17 cellular contexts compared by ENCODE assay signal in the genomic region with DNA sequence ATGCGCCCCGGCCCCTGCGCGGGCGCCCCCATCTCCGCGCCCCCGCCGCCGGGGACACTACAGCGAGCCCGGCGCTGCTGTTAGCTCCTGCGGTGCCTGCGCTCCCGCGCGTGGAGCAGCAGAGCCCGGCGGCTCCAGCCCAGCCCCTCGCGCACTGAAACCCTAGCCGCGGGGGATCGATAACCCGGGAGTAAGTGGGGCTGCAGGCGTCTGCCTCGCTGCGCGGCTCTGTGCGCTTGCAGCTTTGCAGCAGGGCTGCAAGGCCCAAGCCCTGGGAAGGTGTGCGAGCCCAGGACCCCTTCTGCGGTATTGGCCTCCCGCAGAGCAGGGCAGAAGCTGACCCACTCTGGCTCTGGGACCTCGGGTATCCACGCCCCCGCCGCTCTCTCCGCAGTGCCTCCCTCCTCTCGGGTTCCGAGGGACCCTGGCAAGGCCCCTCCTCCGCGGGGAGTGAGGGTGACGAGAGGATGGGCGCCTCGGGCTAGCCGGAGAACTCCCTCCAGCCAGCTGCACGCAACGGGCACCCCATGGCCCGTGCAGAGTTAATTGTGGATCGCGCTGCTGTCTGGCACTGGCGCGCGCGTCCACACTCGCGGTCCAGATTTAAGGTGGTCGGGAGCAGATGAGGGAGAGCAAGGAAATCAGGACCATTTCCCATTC. TPM values are rescaled to one million over a fixed set of nuclear protein-coding genes. Genes with fewer than 3 reads are reported as not detected.
DNase-seq lines count a peak whose midpoint lies in the region; ATAC-seq, FAIRE-seq and TF ChIP-seq lines count a peak whose summit lies in the region.
"Had no signal": no experiment of that assay in that cellular context is flagged by ENCODE, and none has a peak within 500 bp of the region (broad histone marks: within the 10 kb centered on the region; RNA-seq: fewer than 3 reads in every experiment).

No MANE protein-coding gene starts in this region.

- H3T11ph ChIP-seq in H9 (ENCODE audit: low read length) = no peak overlapping the region

- no peak overlapping the region for H3K27ac Mint-ChIP-seq in H9
- no peak overlapping the region for H3K27ac Mint-ChIP-seq in brain
- H3K27ac Mint-ChIP-seq: T-helper 17 cell had no signal

- no peak overlapping the region for H3K23ac ChIP-seq in H9 (ENCODE audit: insufficient read length, low read depth, low read length)

- H3K36me3 ChIP-seq in HepG2 (replicated peaks in 1 of 2; ENCODE audit: control insufficient read depth in 1 of 2, insufficient read depth in 2 of 2, low read length in 2 of 2) (no peaks in the 10 kb centered on the region), gastrocnemius medialis (no peaks in the 10 kb centered on the region)

- no peak for DNase-seq in H9
- DNase-seq in HepG2 (ENCODE audit: low spot score) = no peak
- DNase-seq in gastrocnemius medialis = no peak
- no peak for DNase-seq in HPDE6-E6E7 (ENCODE audit: extremely low spot score)
- DNase-seq in dedifferentiated amniotic fluid mesenchymal stem cell (ENCODE audit: extremely low spot score) = no peak
- DNase-seq in NCI-H1092 (lab: John Stamatoyannopoulos, UW) = no peak
- no peak for DNase-seq in AG08395 (ENCODE audit: low spot score)
- DNase-seq: activated CD4-positive, alpha-beta T cell treated with anti-CD3 and anti-CD28 coated beads for 4 hours; activated T-cell treated with anti-CD3 and anti-CD28 coated beads, Interleukin-2, amount 50 U/mL, for 48 hours; stimulated activated CD4-positive, alpha-beta T cell treated with anti-CD3 and anti-CD28 coated beads, Interleukin-2, amount 100 ng/mL, for 48 hours; T-helper 17 cell had no signal

- BruUV-seq in HepG2 (replicated peaks; lab: Mats Ljungman, UMichigan) = no TSS peak

- H3K79me2 ChIP-seq in H9 (ENCODE audit: insufficient read depth, low read length) = no peaks in the 10 kb centered on the region
- H3K79me2 ChIP-seq in HepG2 (ENCODE audit: insufficient read depth, low read length) = no peaks in the 10 kb centered on the region

- H2BK20ac ChIP-seq in H9 (ENCODE audit: low read depth, low read length, poor library complexity, severe bottlenecking) = no peak overlapping the region

- H3K79me1 ChIP-seq in H9 (ENCODE audit: insufficient read depth, low read depth, low read length, poor library complexity, severe bottlenecking) = no peaks in the 10 kb centered on the region

- no peak overlapping the region for H3K27ac ChIP-seq in H9 (ENCODE audit: insufficient read length, low read depth, low read length)
- no peak overlapping the region for H3K27ac ChIP-seq in HepG2 (ENCODE audit: extremely low read length, insufficient read depth, low read length)
- no peak overlapping the region for H3K27ac ChIP-seq in gastrocnemius medialis
- H3K27ac ChIP-seq: RWPE1 had no signal

- H3K9ac ChIP-seq in H9 (ENCODE audit: extremely low read depth, insufficient read length, low read length) = no peak overlapping the region
- peak overlapping the region; percentile 90 for H3K9ac ChIP-seq in HepG2 (ENCODE audit: insufficient read depth, low read depth, low read length)

- TF ChIP-seq RAD21 in HepG2 (CRISPR knock-in tag; IDR thresholded peaks at IDR 0.05) = no peak

- H3K4me1 Mint-ChIP-seq in H9 (peaks cover 29 to 69% of the 10 kb centered on the region in 2 experiments), brain (peaks cover 54% of the 10 kb centered on the region)

- H2AFZ ChIP-seq in H9 (ENCODE audit: low read length) (no peak overlapping the region), HepG2 (ENCODE audit: low read length) (no peak overlapping the region)

- no peak overlapping the region for H2BK12ac ChIP-seq in H9 (ENCODE audit: insufficient read length, low read depth, low read length)

- H3K27me3 ChIP-seq in H9 (ENCODE audit: insufficient read depth, low read length) (peaks cover 95% of the 10 kb centered on the region), HepG2 (ENCODE audit: control insufficient read depth in 1 of 2, insufficient read depth in 2 of 2, low read length in 2 of 2) (peaks cover 7 to 45% of the 10 kb centered on the region in 2 experiments; a peak in 4 of 5 replicates), gastrocnemius medialis (peaks cover 82 to 89% (median 87%) of the 10 kb centered on the region in 3 donors)

- intact Hi-C loops in HepG2 (cut with micrococcal nuclease; ENCODE audit: unreplicated experiment) (loop anchor here (5.0 kb wide), 2 partner anchors 662 to 1007 kb away; no protein-coding TSS in a partner anchor), gastrocnemius medialis (cut with DNase I; ENCODE audit: low total_unique reads) (no loop called here)

- no peak for TF ChIP-seq CTCF in H9 (conservative IDR thresholded peaks at IDR 0.05)
- no peak for TF ChIP-seq CTCF in brain (conservative IDR thresholded peaks at IDR 0.05)
- TF ChIP-seq CTCF in HepG2 (CRISPR knock-in tag; IDR thresholded peaks at IDR 0.05) = no peak
- no peak for TF ChIP-seq CTCF in gastrocnemius medialis (IDR thresholded peaks at IDR 0.05 in 4 of 5, conservative IDR thresholded peaks at IDR 0.05 in 1 of 5)

- no peak for FAIRE-seq in HepG2 (lab: Jason Lieb, UNC)
- FAIRE-seq: HTR-8/SVneo had no signal

- peak; percentile 6 for ATAC-seq in HepG2
- no peak for ATAC-seq in gastrocnemius medialis
- ATAC-seq: T-helper 17 cell had no signal

- H3K36me3 Mint-ChIP-seq in H9 (ENCODE audit: insufficient read depth in 1 of 3, low read depth in 3 of 3) (no peaks in the 10 kb centered on the region; a peak in 1 of 7 replicates), brain (no peaks in the 10 kb centered on the region)

- H3K4me3 ChIP-seq in HepG2 (replicated peaks in 1 of 3; ENCODE audit: insufficient read depth in 1 of 3, low read depth in 2 of 3, low read length in 3 of 3) = peak overlapping the region; percentile 63 to 90 (median 81)
- H3K4me3 ChIP-seq in gastrocnemius medialis = peak overlapping the region in 3 of 4 donors; percentile 7 to 36 (median 34)

- H2BK15ac ChIP-seq in H9 (ENCODE audit: low read depth, low read length) = no peak overlapping the region

- H3K56ac ChIP-seq in H9 (ENCODE audit: insufficient read length, low read depth, low read length) = no peak overlapping the region

- no peak overlapping the region for H2BK120ac ChIP-seq in H9 (ENCODE audit: low read depth, low read length, poor library complexity, severe bottlenecking)

- H3K23me2 ChIP-seq in H9 (ENCODE audit: insufficient read length, low read depth, low read length, poor library complexity, severe bottlenecking) = peaks cover 14% of the 10 kb centered on the region

- peaks cover 96% of the 10 kb centered on the region for H3K27me3 Mint-ChIP-seq in H9 (ENCODE audit: low read depth)
- H3K27me3 Mint-ChIP-seq in brain = peaks cover 94% of the 10 kb centered on the region

- no CpG with 5 or more reads among the region's 59 CpGs for WGBS in H9 (ENCODE audit: extremely low coverage, insufficient read length, low lambda C conversion rate)
- WGBS in HepG2 (ENCODE audit: low lambda C conversion rate) = 2% methylated on average over 18 of the region's 59 CpGs

- CTCF ChIA-PET in HepG2 (lab: Yijun Ruan, JAX; ENCODE audit: low intra/inter-chr PET ratio, low total read pairs) = no interaction called here

- no peak overlapping the region for H3K18ac ChIP-seq in H9 (ENCODE audit: insufficient read length, low read depth, low read length)

- H3K4me2 ChIP-seq in H9 (ENCODE audit: insufficient read depth, insufficient read length, low read length) = peak overlapping the region; percentile 6
- peak overlapping the region; percentile 94 for H3K4me2 ChIP-seq in HepG2 (ENCODE audit: low read depth, low read length)

- H3K9me3 ChIP-seq in H9 (ENCODE audit: control insufficient read depth, low read depth, low read length) (no peaks in the 10 kb centered on the region), HepG2 (ENCODE audit: low read length) (no peaks in the 10 kb centered on the region), gastrocnemius medialis (no peaks in the 10 kb centered on the region)

- H4K91ac ChIP-seq in H9 (ENCODE audit: insufficient read length, low read depth, low read length) = no peak overlapping the region

- no peak overlapping the region for H4K8ac ChIP-seq in H9 (replicated peaks; ENCODE audit: insufficient read length, low read depth, low read length)

- H4K5ac ChIP-seq in H9 (ENCODE audit: insufficient read length, low read depth, low read length) = no peak overlapping the region

- TF ChIP-seq POLR2A in HepG2 (IDR thresholded peaks at IDR 0.05; ENCODE audit: insufficient read depth in 1 of 2, low read depth in 2 of 2, low read length in 2 of 2) (no peak), gastrocnemius medialis (IDR thresholded peaks at IDR 0.05) (no peak)

- POLR2A ChIA-PET in HepG2 (lab: Yijun Ruan, JAX) = interaction anchor here (0.9 to 3.0 kb wide), 4 partner anchors 142 to 805 kb away, joined by 3 to 23 read pairs (median 11); no protein-coding TSS in a partner anchor

- H3K4ac ChIP-seq in H9 (ENCODE audit: low read depth, low read length) = no peak overlapping the region

- no peak overlapping the region for H2BK5ac ChIP-seq in H9 (ENCODE audit: insufficient read length, low read length)

- H2AK5ac ChIP-seq in H9 (ENCODE audit: insufficient read length, low read length) = no peak overlapping the region

- TF ChIP-seq EP300 in HepG2 (IDR thresholded peaks at IDR 0.05; ENCODE audit: low read depth in 2 of 2, low read length in 2 of 2) (no peak), HepG2 (CRISPR knock-in tag; IDR thresholded peaks at IDR 0.05; ENCODE audit: borderline replicate concordance) (peak; percentile 17; the same call in 1 of the 2 replicates)

- H3K4me1 ChIP-seq in H9 (ENCODE audit: insufficient read depth, low read length) (no peaks in the 10 kb centered on the region; the same call in 1 of the 2 replicates), HepG2 (ENCODE audit: insufficient read depth, low read length) (peaks cover 59% of the 10 kb centered on the region), gastrocnemius medialis (peaks cover 13 to 31% of the 10 kb centered on the region in 2 donors)

- H3K14ac ChIP-seq in H9 (ENCODE audit: insufficient read depth, low read length) = no peak overlapping the region

- H3K9me3 Mint-ChIP-seq in H9 (peaks cover 0 to 3% of the 10 kb centered on the region in 2 experiments; a peak in 3 of 5 replicates), brain (no peaks in the 10 kb centered on the region)

- H4K20me1 ChIP-seq in H9 (ENCODE audit: control insufficient read depth, insufficient read depth, insufficient read length) (no peaks in the 10 kb centered on the region), HepG2 (ENCODE audit: insufficient read depth, low read length) (no peaks in the 10 kb centered on the region)

- H3K4me3 Mint-ChIP-seq in H9 (peak overlapping the region in 1 of 2 experiments; percentile 48; a peak in 1 of 5 replicates), brain (peak overlapping the region; percentile 87 to 96 (median 94))

- in situ Hi-C loops in HepG2 (cut with HindIII; ENCODE audit: extremely low pct_ligation_motif_present, low pct_unique_long_range_greater_than_20kb) (loop anchor here (5.0 to 25.0 kb wide), 3 partner anchors 155 to 827 kb away; a partner anchor contains a TSS), gastrocnemius medialis (cut with MboI; ENCODE audit: low sequenced_read_pairs in 4 of 4) (loop anchor here in 1 of 4 donors (25.0 kb wide), 1 partner anchor 652 kb away; no protein-coding TSS in a partner anchor)

RNA-seq across cellular contexts. Expression of a gene that starts 2.2 kb away (rescaled TPM):
- total RNA-seq in H9 (2021) (0.07 and 0.09 TPM in 2 replicates), HepG2 (2016; rRNA removed; fragmentation: Illumina TruSeq; extraction: Trizol) (1.7 and 1.9 TPM in 2 replicates), gastrocnemius medialis (not detected)
- polyA plus RNA-seq in brain (ENCODE audit: insufficient read depth, low read depth, low replicate concordance) (0.15 TPM), HepG2 (2011; rRNA removed) (3.4 and 4.9 TPM in 2 replicates)
- 0.10 and 0.53 TPM in 2 replicates for total RNA-seq in HepG2 (2016; cell fraction: cytosol; rRNA removed; fragmentation: Illumina TruSeq; extraction: Trizol; ENCODE audit: low read depth)
- total RNA-seq in HepG2 (2016; cell fraction: insoluble cytoplasmic fraction; rRNA removed; fragmentation: Illumina TruSeq; extraction: Trizol) = 1.3 and 2.2 TPM in 2 replicates
- 0.80 and 1.6 TPM in 2 replicates for total RNA-seq in HepG2 (2016; cell fraction: membrane; rRNA removed; fragmentation: Illumina TruSeq; extraction: Trizol)
- total RNA-seq in HepG2 (2016; cell fraction: nucleus; rRNA removed; fragmentation: Illumina TruSeq; extraction: Trizol) = 1.3 TPM in 2 replicates
- 1.9 and 3.3 TPM in 2 replicates for polyA plus RNA-seq in HepG2 (2011; cell fraction: cytosol; rRNA removed)
- polyA plus RNA-seq in HepG2 (2011; cell fraction: nucleus; rRNA removed) = 12.2 and 16.4 TPM in 2 replicates
- polyA plus RNA-seq in HepG2 (2012) = 3.5 and 6.3 TPM in 2 replicates
- polyA plus RNA-seq in HepG2 (2016; cell fraction: cytosol; fragmentation: Illumina TruSeq; extraction: Trizol; ENCODE audit: low read depth) = 0.17 TPM in 2 replicates
- polyA plus RNA-seq in HepG2 (2016; cell fraction: insoluble cytoplasmic fraction; fragmentation: Illumina TruSeq; extraction: Trizol; ENCODE audit: low read depth) = 1.8 and 2.1 TPM in 2 replicates
- polyA plus RNA-seq in HepG2 (2016; cell fraction: membrane; fragmentation: Illumina TruSeq; extraction: Trizol; ENCODE audit: low read depth) = 0.12 and 0.47 TPM in 2 replicates
- 3.9 and 4.1 TPM in 2 replicates for polyA plus RNA-seq in HepG2 (2016; cell fraction: nucleus; fragmentation: Illumina TruSeq; extraction: Trizol; ENCODE audit: insufficient read depth, low read depth)
- polyA minus RNA-seq in HepG2 (2011; rRNA and poly(A)+ RNA removed; ENCODE audit: low replicate concordance) = 9.0 TPM in 1 of 2 replicates, not detected in the other
- polyA minus RNA-seq in HepG2 (2011; cell fraction: cytosol; rRNA and poly(A)+ RNA removed) = 4.0 and 5.5 TPM in 2 replicates
- 4.5 and 5.2 TPM in 2 replicates for polyA minus RNA-seq in HepG2 (2011; cell fraction: nucleus; rRNA and poly(A)+ RNA removed)
- total RNA-seq: G401, mesenteric fat pad, T-helper 17 cell had no signal
- polyA plus RNA-seq: BJ had no signal
